10 cellular contexts compared by ENCODE assay signal in the genomic region with DNA sequence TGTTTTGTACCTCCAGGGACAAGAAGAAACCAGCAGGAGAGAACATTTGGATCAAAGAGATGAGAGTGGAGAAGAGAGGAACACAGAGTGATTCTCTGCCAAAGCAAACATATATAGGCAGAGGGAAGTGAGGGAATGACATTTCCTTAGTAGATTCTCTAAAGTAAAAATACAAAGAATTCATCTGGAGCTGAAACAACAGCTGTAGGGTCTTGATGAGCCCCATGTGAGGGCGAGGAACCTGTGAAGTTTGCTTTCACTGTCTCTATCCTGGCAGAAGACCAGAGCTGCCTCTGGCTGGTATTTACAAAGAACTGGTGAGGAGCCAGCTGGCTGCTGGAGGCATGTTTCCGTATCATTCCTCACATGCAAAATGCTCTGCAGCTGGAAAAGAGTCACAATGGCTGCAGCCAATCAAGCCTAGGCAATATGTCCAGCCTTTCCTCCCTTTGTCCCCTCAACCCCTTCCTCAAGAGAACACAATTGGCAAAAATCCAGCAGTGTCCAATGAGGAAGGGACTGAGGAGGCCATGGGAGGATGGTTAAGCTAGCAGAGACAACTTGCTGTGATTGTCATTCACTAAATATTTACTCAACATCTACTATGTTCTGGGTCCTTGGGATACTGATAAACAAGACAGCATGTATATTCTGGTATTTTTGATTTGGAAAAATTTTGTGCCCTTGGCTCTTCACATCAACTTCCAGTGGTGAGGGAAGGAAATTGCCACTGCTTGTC.
DNase-seq lines count a peak whose midpoint lies in the region; ATAC-seq and TF ChIP-seq lines count a peak whose summit lies in the region.
"Had no signal": no experiment of that assay in that cellular context is flagged by ENCODE, and none has a peak within 500 bp of the region (broad histone marks: within the 10 kb centered on the region; RNA-seq: fewer than 3 reads in every experiment).

No MANE protein-coding gene starts in this region.

- no peaks in the 10 kb centered on the region for H3K9me3 Mint-ChIP-seq in MCF 10A (ENCODE audit: unreplicated experiment)
- H3K9me3 Mint-ChIP-seq: memory B cell had no signal

- DNase-seq in NCI-H1694 (lab: John Stamatoyannopoulos, UW) (peak; percentile 84), MCF 10A (ENCODE audit: unreplicated experiment) (peak; percentile 82), upper lobe of left lung (peak in 1 of 2 donors; percentile 37), G401 (ENCODE audit: low spot score) (no peak)
- no peak for DNase-seq in activated CD4-positive, alpha-beta T cell treated with anti-CD3 and anti-CD28 coated beads for 48 hours
- DNase-seq: activated CD8-positive, alpha-beta T cell treated with anti-CD3 and anti-CD28 coated beads, Interleukin-2, amount 10 ng/mL, durations not matched to agents 7 days and 5 days had no signal

- H3K27ac ChIP-seq in liver (ENCODE audit: low read depth in 1 of 2, low read length in 2 of 2) = peak overlapping the region in 1 of 2 donors; percentile 31
- peak overlapping the region in 3 of 4 donors; percentile 1 to 54 (median 46) for H3K27ac ChIP-seq in upper lobe of left lung

- intact Hi-C loops in MCF 10A (cut with micrococcal nuclease) = no loop called here

- ATAC-seq in upper lobe of left lung (ENCODE audit: low FRiP score in 2 of 2) (peak; percentile 39 to 44), GM19351 (IDR thresholded peaks at IDR 0.05; ENCODE audit: unreplicated experiment) (no peak), GM18867 (IDR thresholded peaks at IDR 0.05; ENCODE audit: unreplicated experiment) (no peak)
- ATAC-seq: activated CD8-positive, alpha-beta T cell treated with anti-CD3 and anti-CD28 coated beads, Interleukin-2, amount 10 ng/mL, durations not matched to agents 7 days and 5 days had no signal

- no TSS peak for BruUV-seq in MCF 10A (replicated peaks; lab: Mats Ljungman, UMichigan)

- H3K4me3 Mint-ChIP-seq in MCF 10A (ENCODE audit: unreplicated experiment) = peak overlapping the region; percentile 5
- H3K4me3 Mint-ChIP-seq: activated CD8-positive, alpha-beta T cell treated with anti-CD3 and anti-CD28 coated beads, Interleukin-2, amount 10 ng/mL, durations not matched to agents 7 days and 5 days; memory B cell had no signal

- in situ Hi-C loops in G401 (cut with HindIII; ENCODE audit: low sequenced_read_pairs) = no loop called here

- 13% methylated on average over 2 of the region's 2 CpGs for WGBS in liver
- WGBS in upper lobe of left lung, 2 donors = 23 to 42% methylated on average over 2 of the region's 2 CpGs

- TF ChIP-seq CTCF in MCF 10A (IDR thresholded peaks at IDR 0.05; ENCODE audit: unreplicated experiment) = no peak
- no peak for TF ChIP-seq CTCF in liver (IDR thresholded peaks at IDR 0.05; ENCODE audit: low read depth, low read length, missing input control)
- no peak for TF ChIP-seq CTCF in upper lobe of left lung (IDR thresholded peaks at IDR 0.05)

- peaks cover 5 to 13% (median 11%) of the 10 kb centered on the region in 4 donors for H3K4me1 ChIP-seq in liver (ENCODE audit: control insufficient read depth in 4 of 4, insufficient read depth in 4 of 4, low read length in 3 of 4)
- peaks cover 0 to 15% (median 11%) of the 10 kb centered on the region in 4 donors for H3K4me1 ChIP-seq in upper lobe of left lung

- H3K36me3 ChIP-seq in liver (ENCODE audit: control insufficient read depth in 4 of 4, insufficient read depth in 3 of 4, low read depth in 1 of 4, low read length in 3 of 4) (no peaks in the 10 kb centered on the region), upper lobe of left lung (no peaks in the 10 kb centered on the region)

- peaks cover 6% of the 10 kb centered on the region for H3K4me1 Mint-ChIP-seq in MCF 10A (ENCODE audit: insufficient read depth, unreplicated experiment)
- H3K4me1 Mint-ChIP-seq: memory B cell had no signal

- no peak for TF ChIP-seq EP300 in upper lobe of left lung (IDR thresholded peaks at IDR 0.05)

- H3K27me3 ChIP-seq in liver (ENCODE audit: control insufficient read depth in 4 of 4, insufficient read depth in 4 of 4, low read length in 3 of 4) (no peaks in the 10 kb centered on the region), upper lobe of left lung (no peaks in the 10 kb centered on the region)

- no peak overlapping the region for H3K4me3 ChIP-seq in liver (ENCODE audit: low read depth in 1 of 3, low read length in 3 of 3)
- H3K4me3 ChIP-seq in upper lobe of left lung = no peak overlapping the region

- no peaks in the 10 kb centered on the region for H3K36me3 Mint-ChIP-seq in MCF 10A (ENCODE audit: insufficient read depth, unreplicated experiment)
- H3K36me3 Mint-ChIP-seq: memory B cell had no signal

- TF ChIP-seq RAD21 in liver (IDR thresholded peaks at IDR 0.05) = peak; percentile 49 to 64

- H3K27me3 Mint-ChIP-seq in MCF 10A (ENCODE audit: insufficient read depth, unreplicated experiment) = no peaks in the 10 kb centered on the region

- POLR2A ChIA-PET in MCF 10A (lab: Yijun Ruan, JAX) = interaction anchor here (0.6 to 3.9 kb wide), 9 partner anchors 8 to 297 kb away, joined by 3 to 15 read pairs (median 3); a partner anchor contains a TSS

- no peak overlapping the region for H3K9ac ChIP-seq in liver (ENCODE audit: low read depth in 1 of 2, low read length in 2 of 2)

- CTCF ChIA-PET in MCF 10A (lab: Yijun Ruan, JAX) = interaction anchor here (0.6 to 1.6 kb wide), 4 partner anchors 8 to 412 kb away, joined by 3 to 6 read pairs (median 4); no protein-coding TSS in a partner anchor

- H3K27ac Mint-ChIP-seq in MCF 10A (ENCODE audit: low read depth, unreplicated experiment) = no peak overlapping the region
- H3K27ac Mint-ChIP-seq: activated CD8-positive, alpha-beta T cell treated with anti-CD3 and anti-CD28 coated beads, Interleukin-2, amount 10 ng/mL, durations not matched to agents 7 days and 5 days; memory B cell had no signal

- no peaks in the 10 kb centered on the region for H3K9me3 ChIP-seq in liver (ENCODE audit: control insufficient read depth in 4 of 4, low read length in 3 of 4)
- no peaks in the 10 kb centered on the region for H3K9me3 ChIP-seq in upper lobe of left lung

- TF ChIP-seq POLR2A in upper lobe of left lung (IDR thresholded peaks at IDR 0.05) = no peak

TF ChIP-seq in liver, 16 proteins besides CTCF, POLR2A, EP300 and RAD21:
- TF ChIP-seq NR2F2 (IDR thresholded peaks at IDR 0.05) = no peak
- TF ChIP-seq SP1 (IDR thresholded peaks at IDR 0.05) = peak; percentile 57
- peak; percentile 36 to 44 for TF ChIP-seq HNF4A (conservative IDR thresholded peaks at IDR 0.05)
- TF ChIP-seq RXRA (IDR thresholded peaks at IDR 0.05) = peak in 1 of 2 donors; percentile 51
- TF ChIP-seq, protein P1, sequence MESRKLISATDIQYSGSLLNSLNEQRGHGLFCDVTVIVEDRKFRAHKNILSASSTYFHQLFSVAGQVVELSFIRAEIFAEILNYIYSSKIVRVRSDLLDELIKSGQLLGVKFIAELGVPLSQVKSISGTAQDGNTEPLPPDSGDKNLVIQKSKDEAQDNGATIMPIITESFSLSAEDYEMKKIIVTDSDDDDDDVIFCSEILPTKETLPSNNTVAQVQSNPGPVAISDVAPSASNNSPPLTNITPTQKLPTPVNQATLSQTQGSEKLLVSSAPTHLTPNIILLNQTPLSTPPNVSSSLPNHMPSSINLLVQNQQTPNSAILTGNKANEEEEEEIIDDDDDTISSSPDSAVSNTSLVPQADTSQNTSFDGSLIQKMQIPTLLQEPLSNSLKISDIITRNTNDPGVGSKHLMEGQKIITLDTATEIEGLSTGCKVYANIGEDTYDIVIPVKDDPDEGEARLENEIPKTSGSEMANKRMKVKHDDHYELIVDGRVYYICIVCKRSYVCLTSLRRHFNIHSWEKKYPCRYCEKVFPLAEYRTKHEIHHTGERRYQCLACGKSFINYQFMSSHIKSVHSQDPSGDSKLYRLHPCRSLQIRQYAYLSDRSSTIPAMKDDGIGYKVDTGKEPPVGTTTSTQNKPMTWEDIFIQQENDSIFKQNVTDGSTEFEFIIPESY (IDR thresholded peaks at IDR 0.05) = no peak
- TF ChIP-seq, protein P2, sequence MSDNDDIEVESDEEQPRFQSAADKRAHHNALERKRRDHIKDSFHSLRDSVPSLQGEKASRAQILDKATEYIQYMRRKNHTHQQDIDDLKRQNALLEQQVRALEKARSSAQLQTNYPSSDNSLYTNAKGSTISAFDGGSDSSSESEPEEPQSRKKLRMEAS (IDR thresholded peaks at IDR 0.05) = peak; percentile 81
- TF ChIP-seq EGR1 (IDR thresholded peaks at IDR 0.05; ENCODE audit: low read depth in 2 of 2) = peak; percentile 18 to 47
- TF ChIP-seq YY1 (IDR thresholded peaks at IDR 0.05) = peak; percentile 68
- TF ChIP-seq, protein P3, sequence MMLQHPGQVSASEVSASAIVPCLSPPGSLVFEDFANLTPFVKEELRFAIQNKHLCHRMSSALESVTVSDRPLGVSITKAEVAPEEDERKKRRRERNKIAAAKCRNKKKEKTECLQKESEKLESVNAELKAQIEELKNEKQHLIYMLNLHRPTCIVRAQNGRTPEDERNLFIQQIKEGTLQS (IDR thresholded peaks at IDR 0.05) = no peak
- peak; percentile 89 for TF ChIP-seq FOXA2 (IDR thresholded peaks at IDR 0.05)
- TF ChIP-seq HNF4G (IDR thresholded peaks at IDR 0.05) = no peak
TF ChIP-seq in liver: peak in this region for 7.

Comparison
In these comparisons a context has a peak if more than half of its experiments do, and no peak if none do; other contexts are left out.
1. DNase-seq: peak in NCI-H1694 (single experiment) and MCF 10A (single experiment); none in activated CD4-positive, alpha-beta T cell treated with anti-CD3 and anti-CD28 coated beads for 48 hours (single experiment) and G401 (single experiment).
2. ATAC-seq: peak in upper lobe of left lung (2 of 2); none in GM19351 (single experiment) and GM18867 (single experiment).